In genomic region chr2:237514474-237515130, GRCh38 we compare ENCODE assay signal across 1 cellular context.
TF ChIP-seq lines count a peak whose summit lies in the region.

No MANE protein-coding gene starts in this region.

TF ChIP-seq in A549, 52 proteins besides CTCF, POLR2A, EP300 and RAD21 (continued from another document):
- no peak for TF ChIP-seq REST (IDR thresholded peaks at IDR 0.05)
- TF ChIP-seq NFE2L2 (conservative IDR thresholded peaks at IDR 0.05; ENCODE audit: low read length), result no peak
- no peak for TF ChIP-seq FOSL2 (IDR thresholded peaks at IDR 0.05)
- no peak for TF ChIP-seq FOSL2 (CRISPR knock-in tag; IDR thresholded peaks at IDR 0.05)
- no peak for TF ChIP-seq CHD4 (IDR thresholded peaks at IDR 0.05; ENCODE audit: borderline replicate concordance)
- no peak for TF ChIP-seq TFCP2L1 (CRISPR knock-in tag; IDR thresholded peaks at IDR 0.05)
- TF ChIP-seq FOXS1 (CRISPR knock-in tag; IDR thresholded peaks at IDR 0.05), result no peak
- TF ChIP-seq ESRRA (IDR thresholded peaks at IDR 0.05; ENCODE audit: borderline replicate concordance, low read length), result no peak
- no peak for TF ChIP-seq BHLHE40 (IDR thresholded peaks at IDR 0.05; ENCODE audit: low read depth, low read length)
- no peak for TF ChIP-seq BCL3 (IDR thresholded peaks at IDR 0.05)
- TF ChIP-seq ZNF302 (CRISPR knock-in tag; IDR thresholded peaks at IDR 0.05), result no peak
